ENCODE assay signal across 15 cellular contexts in genomic region chr1:43538969-43539368, GRCh38. TPM values are rescaled to one million over a fixed set of nuclear protein-coding genes. Genes with fewer than 3 reads are reported as not detected.
DNase-seq lines count a peak whose midpoint lies in the region; ATAC-seq and TF ChIP-seq lines count a peak whose summit lies in the region.
"Had no signal": no experiment of that assay in that cellular context is flagged by ENCODE, and none has a peak within 500 bp of the region (broad histone marks: within the 10 kb centered on the region; RNA-seq: fewer than 3 reads in every experiment).

No MANE protein-coding gene starts in this region.

- no peak for TF ChIP-seq POLR2A in esophagus squamous epithelium (IDR thresholded peaks at IDR 0.05)
- TF ChIP-seq POLR2A in sigmoid colon (IDR thresholded peaks at IDR 0.05) = no peak

- TF ChIP-seq CTCF in 22Rv1 (IDR thresholded peaks at IDR 0.05) (no peak), RWPE1 (conservative IDR thresholded peaks at IDR 0.05; ENCODE audit: low read depth) (no peak), esophagus squamous epithelium (IDR thresholded peaks at IDR 0.05) (no peak), sigmoid colon (IDR thresholded peaks at IDR 0.05) (no peak), left lung (IDR thresholded peaks at IDR 0.05) (no peak)

- POLR2A ChIA-PET in RWPE1 (lab: Yijun Ruan, JAX; ENCODE audit: low non-redundant PET) = no interaction called here

- ATAC-seq in GM21529 (IDR thresholded peaks at IDR 0.05; ENCODE audit: unreplicated experiment) (no peak), left lung (no peak)
- ATAC-seq: K562 had no signal

- CTCF ChIA-PET in RWPE1 (lab: Yijun Ruan, JAX) = no interaction called here

- H3K27me3 ChIP-seq in esophagus squamous epithelium (no peaks in the 10 kb centered on the region), sigmoid colon (no peaks in the 10 kb centered on the region), left lung (no peaks in the 10 kb centered on the region)

- no peak for TF ChIP-seq EP300 in sigmoid colon (IDR thresholded peaks at IDR 0.05)

- no peaks in the 10 kb centered on the region for H3K9me3 ChIP-seq in esophagus squamous epithelium
- H3K9me3 ChIP-seq in sigmoid colon = no peaks in the 10 kb centered on the region
- no peaks in the 10 kb centered on the region for H3K9me3 ChIP-seq in left lung

- peaks cover 51 to 100% (median 68%) of the 10 kb centered on the region in 3 donors for H3K4me1 ChIP-seq in esophagus squamous epithelium
- peaks cover 0 to 73% (median 69%) of the 10 kb centered on the region in 4 donors for H3K4me1 ChIP-seq in sigmoid colon
- peaks cover 0 to 7% of the 10 kb centered on the region in 2 donors for H3K4me1 ChIP-seq in left lung

- H3K27ac ChIP-seq in 22Rv1 (0 out of 2 replicates have a peak overlapping the region, but pooled peaks have one; percentile 69), RWPE1 (peak overlapping the region; percentile 95), esophagus squamous epithelium (peak overlapping the region in 3 of 4 donors; percentile 89 to 93 (median 90)), sigmoid colon (peak overlapping the region in 3 of 4 donors; percentile 77 to 83 (median 80)), left lung (no peak overlapping the region)

- H3K4me3 ChIP-seq in esophagus squamous epithelium (no peak overlapping the region), sigmoid colon (no peak overlapping the region), left lung (no peak overlapping the region)
- H3K4me3 ChIP-seq: K562 had no signal

- DNase-seq in RWPE1 (ENCODE audit: low spot score) (no peak), esophagus squamous epithelium (lab: John Stamatoyannopoulos, UW) (no peak), sigmoid colon (no peak), DMS79 treated with DMSO at 0.1 percent for 48 hours (lab: John Stamatoyannopoulos, UW) (no peak), left lung (no peak)
- DNase-seq: C1 segment of cervical spinal cord, DMS 273 treated with DMSO at 0.1 percent for 48 hours, NCI-H1436, NCI-H2029 treated with DMSO at 0.1 percent for 48 hours, NCI-H748 treated with DMSO at 0.1 percent for 48 hours, OCI-M1, RPMI8226 had no signal

- intact Hi-C loops in esophagus squamous epithelium (cut with DNase I) = no loop called here
- intact Hi-C loops in sigmoid colon (cut with DNase I) = loop anchor here (10.0 kb wide), 1 partner anchor 496 kb away; the partner anchor contains the start of gene SLC6A9
- intact Hi-C loops in left lung (cut with DNase I) = no loop called here

- H3K36me3 ChIP-seq in esophagus squamous epithelium (peaks cover 0 to 39% (median 0%) of the 10 kb centered on the region in 3 donors), sigmoid colon (peaks cover 0 to 13% (median 0%) of the 10 kb centered on the region in 4 donors), left lung (no peaks in the 10 kb centered on the region)

- 92 to 93% methylated on average over 4 of the region's 4 CpGs for WGBS in esophagus squamous epithelium, 2 donors
- WGBS in sigmoid colon, 2 donors = 86 to 95% methylated on average over 4 of the region's 4 CpGs

RNA-seq across cellular contexts. Expression of gene PTPRF, which starts 8.3 kb away (rescaled TPM):
- 100 to 1,000 TPM; 104 to 243 (median 112) TPM for total RNA-seq in esophagus squamous epithelium
- 10 to 100 TPM; 38.2 to 78.7 (median 42.9) TPM for total RNA-seq in sigmoid colon
- polyA plus RNA-seq in sigmoid colon = 100 to 1,000 TPM in 1 of 3 donors, 10 to 100 TPM in 2; 18.6 to 125 (median 31.7) TPM
- 100 to 1,000 TPM; 123 to 279 TPM for total RNA-seq in left lung

Comparison
In these comparisons a context has a peak if more than half of its experiments do, and no peak if none do; other contexts are left out.
1. H3K27ac ChIP-seq: peak in 22Rv1 (single experiment), RWPE1 (single experiment), esophagus squamous epithelium (3 of 4) and sigmoid colon (3 of 4); none in left lung (0 of 2).